In genomic region chr18:52236134-52236533, GRCh38 we compare ENCODE assay signal across 14 cellular contexts.
"Had no signal": no experiment of that assay in that cellular context is flagged by ENCODE, and none has a peak within 500 bp of the region (broad histone marks: within the 10 kb centered on the region; RNA-seq: fewer than 3 reads in every experiment).

No MANE protein-coding gene starts in this region.

- H3K27me3 ChIP-seq: adrenal gland, body of pancreas, gastrocnemius medialis, pancreas, tibial nerve had no signal

- H3K4me1 Mint-ChIP-seq: activated T-helper 17 cell treated with anti-CD3 and anti-CD28 coated beads, Interleukin-2, amount 50 U/mL, for 72 hours; endodermal cell; neural crest cell; stimulated activated memory B cell treated with anti-CD40 and anti-IgM and Interleukin-4, amounts not matched to agents 10 μg/mL and 1 μg/mL and 100 μg/mL, for 72 hours had no signal

- H3K36me3 Mint-ChIP-seq: stimulated activated memory B cell treated with anti-CD40 and anti-IgM and Interleukin-4, amounts not matched to agents 10 μg/mL and 1 μg/mL and 100 μg/mL, for 72 hours had no signal

- H3K4me3 ChIP-seq: adrenal gland, body of pancreas, gastrocnemius medialis, pancreas, tibial nerve had no signal

- H3K27ac ChIP-seq: adrenal gland, body of pancreas, gastrocnemius medialis, pancreas, tibial nerve had no signal

- H3K27me3 Mint-ChIP-seq: activated T-helper 17 cell treated with anti-CD3 and anti-CD28 coated beads, Interleukin-2, amount 50 U/mL, for 72 hours had no signal

- H3K4me1 ChIP-seq: adrenal gland, body of pancreas, gastrocnemius medialis, pancreas, tibial nerve had no signal

- H3K9me3 ChIP-seq: adrenal gland, body of pancreas, gastrocnemius medialis, pancreas, tibial nerve had no signal

- H3K36me3 ChIP-seq: adrenal gland, gastrocnemius medialis, pancreas, tibial nerve had no signal

- H3K27ac Mint-ChIP-seq: activated naive CD4-positive, alpha-beta T cell treated with anti-CD3 and anti-CD28 coated beads for 36 hours; activated T-helper 17 cell treated with anti-CD3 and anti-CD28 coated beads, Interleukin-2, amount 50 U/mL, for 72 hours; endodermal cell; stimulated activated memory B cell treated with anti-CD40 and anti-IgM and Interleukin-4, amounts not matched to agents 10 μg/mL and 1 μg/mL and 100 μg/mL, for 72 hours had no signal

- DNase-seq: activated CD4-positive, alpha-beta T cell treated with anti-CD3 and anti-CD28 coated beads, Interleukin-2, amount 50 U/mL, for 1 hour; activated naive CD4-positive, alpha-beta T cell treated with anti-CD3 and anti-CD28 coated beads for 36 hours; activated T-cell treated with anti-CD3 and anti-CD28 coated beads for 4 hours; adrenal gland; body of pancreas; dermis blood vessel endothelial cell; endodermal cell; gastrocnemius medialis; kidney; pancreas had no signal

- H3K4me3 Mint-ChIP-seq: activated naive CD4-positive, alpha-beta T cell treated with anti-CD3 and anti-CD28 coated beads for 36 hours; activated T-helper 17 cell treated with anti-CD3 and anti-CD28 coated beads, Interleukin-2, amount 50 U/mL, for 72 hours; endodermal cell; neural crest cell; stimulated activated memory B cell treated with anti-CD40 and anti-IgM and Interleukin-4, amounts not matched to agents 10 μg/mL and 1 μg/mL and 100 μg/mL, for 72 hours had no signal

- FAIRE-seq: kidney had no signal

- H3K9me3 Mint-ChIP-seq: endodermal cell, neural crest cell had no signal
